18 cellular contexts compared by ENCODE assay signal in the genomic region with DNA sequence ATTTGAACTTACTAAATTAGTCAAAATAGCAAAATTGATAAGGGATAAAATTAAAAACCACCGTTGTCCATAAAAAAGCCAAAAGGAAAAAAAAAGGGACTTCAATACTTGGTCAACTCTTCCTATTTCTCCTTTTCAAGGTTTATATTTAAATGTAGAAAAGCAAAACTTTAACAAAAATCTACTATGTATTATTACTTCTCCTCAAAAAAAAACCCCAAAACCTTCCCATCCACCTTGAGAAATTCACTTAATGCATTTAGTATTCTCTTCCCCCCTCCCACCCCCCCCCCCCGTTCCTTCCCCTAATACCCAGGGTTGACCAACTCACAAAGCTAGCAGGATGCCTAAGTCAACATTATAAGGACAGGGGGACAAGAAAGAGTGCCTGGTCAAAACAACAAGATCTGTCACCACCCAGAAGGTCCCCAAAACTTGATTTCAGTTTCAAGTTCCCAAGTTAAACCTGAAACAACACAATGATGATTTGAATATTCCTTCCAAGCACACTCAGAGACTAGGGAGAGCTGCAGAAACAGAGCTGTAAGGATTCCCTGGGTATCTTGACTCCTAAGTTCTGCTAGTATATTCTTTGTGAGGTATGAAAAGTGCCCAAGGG. TPM values are rescaled to one million over a fixed set of nuclear protein-coding genes. Genes with fewer than 3 reads are reported as not detected.
DNase-seq lines count a peak whose midpoint lies in the region; ATAC-seq, FAIRE-seq and TF ChIP-seq lines count a peak whose summit lies in the region.
"Had no signal": no experiment of that assay in that cellular context is flagged by ENCODE, and none has a peak within 500 bp of the region (broad histone marks: within the 10 kb centered on the region; RNA-seq: fewer than 3 reads in every experiment).

No MANE protein-coding gene starts in this region.

- H3K27ac ChIP-seq in K562 (ENCODE audit: extremely low read depth, low read depth, low read length) (no peak overlapping the region), RWPE1 (no peak overlapping the region)
- H3K27ac ChIP-seq: dorsolateral prefrontal cortex had no signal

- no peak overlapping the region for H3K4me3 ChIP-seq in K562
- H3K4me3 ChIP-seq: dorsolateral prefrontal cortex had no signal

- no peak for TF ChIP-seq EP300 in K562 (IDR thresholded peaks at IDR 0.05; ENCODE audit: low read length)

- H3K4me1 ChIP-seq in K562 (replicated peaks in 1 of 2; ENCODE audit: control insufficient read depth in 2 of 2, insufficient read depth in 2 of 2, low read length in 2 of 2): no peaks in the 10 kb centered on the region

- no peak for TF ChIP-seq POLR2A in K562 (conservative IDR thresholded peaks at IDR 0.05)

- ATAC-seq in GM18502 (IDR thresholded peaks at IDR 0.05; ENCODE audit: poor library complexity, unreplicated experiment) (peak; percentile 67), GM21367 (IDR thresholded peaks at IDR 0.05; ENCODE audit: unreplicated experiment) (peak; percentile 64), HG03097 (IDR thresholded peaks at IDR 0.05; ENCODE audit: low FRiP score, unreplicated experiment) (peak; percentile 42), K562 (no peak)

- no peak for TF ChIP-seq RAD21 in K562 (CRISPR knock-in tag; conservative IDR thresholded peaks at IDR 0.05 in 1 of 2, IDR thresholded peaks at IDR 0.05 in 1 of 2)

- H3K9me1 ChIP-seq in K562 (ENCODE audit: control insufficient read depth, insufficient read depth, low read length): no peaks in the 10 kb centered on the region

- POLR2A ChIA-PET in K562 (lab: Yijun Ruan, JAX) (interaction anchor here (0.6 kb wide), 1 partner anchor 314 kb away, joined by 3 read pairs; no protein-coding TSS in a partner anchor), RWPE1 (lab: Yijun Ruan, JAX; ENCODE audit: low non-redundant PET) (no interaction called here)

- DNase-seq in K562 (ENCODE audit: extremely low read depth in 1 of 4, low spot score in 3 of 4): no peak
- no peak for DNase-seq in SIG-M5 treated with dmso at 0.1 percent for 504 hours (lab: John Stamatoyannopoulos, UW; ENCODE audit: unreplicated experiment)
- no peak for DNase-seq in glomerular visceral epithelial cell (ENCODE audit: extremely low spot score)
- no peak for DNase-seq in RWPE1 (ENCODE audit: low spot score)
- DNase-seq in LoVo (ENCODE audit: low spot score): no peak
- DNase-seq: activated CD8-positive, alpha-beta memory T cell treated with anti-CD3 and anti-CD28 coated beads, Interleukin-2, amount 50 U/mL, for 4 hours; AML-193; amniotic stem cell; dorsolateral prefrontal cortex; islet precursor cell; NCI-H146; NCI-H524 treated with DMSO at 0.1 percent for 48 hours; SHP77; stimulated activated CD4-positive, alpha-beta T cell treated with anti-CD3 and anti-CD28 coated beads, Interleukin-4, amount 100 ng/mL, for 24 hours had no signal

- H3K4me2 ChIP-seq in K562 (ENCODE audit: insufficient read depth, low read length): no peak overlapping the region

- BruUV-seq in K562 (replicated peaks; lab: Mats Ljungman, UMichigan): no TSS peak

- peaks cover 5 to 17% of the 10 kb centered on the region in 2 experiments for H3K27me3 ChIP-seq in K562 (ENCODE audit: control insufficient read depth in 2 of 2, insufficient read depth in 2 of 2, low read length in 2 of 2)
- H3K27me3 ChIP-seq: dorsolateral prefrontal cortex had no signal

- in situ Hi-C loops in K562 (cut with MboI): no loop called here

- H4K20me1 ChIP-seq in K562 (replicated peaks; ENCODE audit: control insufficient read depth, insufficient read depth, low read length): peaks cover 19% of the 10 kb centered on the region; the same call in 1 of the 2 replicates

- peak; percentile 68 for FAIRE-seq in K562 (lab: Jason Lieb, UNC)
- FAIRE-seq: HTR-8/SVneo had no signal

- CTCF ChIA-PET in K562 (lab: Yijun Ruan, JAX; ENCODE audit: low intra/inter-chr PET ratio) (no interaction called here), RWPE1 (lab: Yijun Ruan, JAX) (no interaction called here)

- TF ChIP-seq CTCF in K562 (IDR thresholded peaks at IDR 0.05 in 2 of 3, conservative IDR thresholded peaks at IDR 0.05 in 1 of 3; ENCODE audit: insufficient read depth in 2 of 3, low read depth in 1 of 3, low read length in 3 of 3): no peak
- no peak for TF ChIP-seq CTCF in RWPE1 (conservative IDR thresholded peaks at IDR 0.05; ENCODE audit: low read depth)

- H3K79me2 ChIP-seq in K562 (ENCODE audit: control insufficient read depth, insufficient read depth, low read length): no peaks in the 10 kb centered on the region

- intact Hi-C loops in K562 (cut with micrococcal nuclease): no loop called here

- no peak overlapping the region for H2AFZ ChIP-seq in K562 (ENCODE audit: low read depth, low read length)

- no peaks in the 10 kb centered on the region for H3K36me3 ChIP-seq in K562 (ENCODE audit: control insufficient read depth, insufficient read depth, low read length)

- 5% methylated on average over 1 of the region's 2 CpGs for WGBS in K562 (ENCODE audit: insufficient coverage, low coverage, missing lambda C conversion rate)

- H3K9me3 ChIP-seq in K562 (replicated peaks; ENCODE audit: control insufficient read depth, insufficient read depth, low read depth, low read length): no peaks in the 10 kb centered on the region

- H3K9ac ChIP-seq in K562 (ENCODE audit: insufficient read depth in 1 of 2, low read depth in 2 of 2, low read length in 2 of 2): no peak overlapping the region

TF ChIP-seq in K562, 482 proteins besides CTCF, POLR2A, EP300 and RAD21:
- TF ChIP-seq, protein P1, sequence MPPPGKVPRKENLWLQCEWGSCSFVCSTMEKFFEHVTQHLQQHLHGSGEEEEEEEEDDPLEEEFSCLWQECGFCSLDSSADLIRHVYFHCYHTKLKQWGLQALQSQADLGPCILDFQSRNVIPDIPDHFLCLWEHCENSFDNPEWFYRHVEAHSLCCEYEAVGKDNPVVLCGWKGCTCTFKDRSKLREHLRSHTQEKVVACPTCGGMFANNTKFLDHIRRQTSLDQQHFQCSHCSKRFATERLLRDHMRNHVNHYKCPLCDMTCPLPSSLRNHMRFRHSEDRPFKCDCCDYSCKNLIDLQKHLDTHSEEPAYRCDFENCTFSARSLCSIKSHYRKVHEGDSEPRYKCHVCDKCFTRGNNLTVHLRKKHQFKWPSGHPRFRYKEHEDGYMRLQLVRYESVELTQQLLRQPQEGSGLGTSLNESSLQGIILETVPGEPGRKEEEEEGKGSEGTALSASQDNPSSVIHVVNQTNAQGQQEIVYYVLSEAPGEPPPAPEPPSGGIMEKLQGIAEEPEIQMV (tag; conservative IDR thresholded peaks at IDR 0.05; ENCODE audit: low read depth): no peak
- no peak for TF ChIP-seq CBFA2T3 (IDR thresholded peaks at IDR 0.05)
- TF ChIP-seq SRSF1 (IDR thresholded peaks at IDR 0.05; ENCODE audit: low read depth, low read length): no peak

RNA-seq across cellular contexts. Expression of gene GMDS, which starts 14.6 kb away (rescaled TPM):
- total RNA-seq in K562 (2011; cell fraction: chromatin; rRNA removed; ENCODE audit: low replicate concordance): 23.2 and 32.8 TPM in 2 replicates
- total RNA-seq in K562 (2011; cell fraction: nucleolus; rRNA removed): 10.0 and 15.4 TPM in 2 replicates
- total RNA-seq in K562 (2011; cell fraction: nucleoplasm; rRNA removed): 20.7 and 25.2 TPM in 2 replicates
- total RNA-seq in K562 (2014; rRNA removed): 10.1 and 13.4 TPM in 2 replicates
- total RNA-seq in K562 (2014; rRNA removed; fragmentation: Illumina TruSeq; extraction: Trizol): 12.4 and 14.3 TPM in 2 replicates
- total RNA-seq in K562 (2015; rRNA removed; fragmentation: Illumina TruSeq; extraction: Trizol): 11.6 and 14.3 TPM in 2 replicates
- total RNA-seq in K562 (2021): 19.3 and 19.9 TPM in 2 replicates
- polyA plus RNA-seq in K562 (2011; rRNA removed): 8.6 and 13.5 TPM in 2 replicates
- 8.5 and 9.4 TPM in 2 replicates for polyA plus RNA-seq in K562 (2011; cell fraction: cytosol; rRNA removed)
- polyA plus RNA-seq in K562 (2011; cell fraction: nucleus; rRNA removed): 5.7 and 6.0 TPM in 2 replicates
- polyA plus RNA-seq in K562 (2012): 15.9 and 17.4 TPM in 2 replicates
- 25.3 and 31.8 TPM in 2 replicates for polyA plus RNA-seq in K562 (2014; fragmentation: Illumina TruSeq; extraction: Trizol)
- polyA plus RNA-seq in K562 (2014; fragmentation: Nextera tagmentation; extraction: Ambion mirVana): under 1 TPM; 0.48 to 0.69 TPM
- 18.3 and 23.7 TPM in 2 replicates for polyA plus RNA-seq in K562 (2014; rRNA removed)
- polyA minus RNA-seq in K562 (2011; rRNA and poly(A)+ RNA removed): 10.6 and 14.1 TPM in 2 replicates
- 5.7 and 9.4 TPM in 2 replicates for polyA minus RNA-seq in K562 (2011; cell fraction: cytosol; rRNA and poly(A)+ RNA removed)
- 10.6 and 14.6 TPM in 2 replicates for polyA minus RNA-seq in K562 (2011; cell fraction: nucleus; rRNA and poly(A)+ RNA removed)
